Comparison of ENCODE assay signal across 10 cellular contexts in the genomic region with DNA sequence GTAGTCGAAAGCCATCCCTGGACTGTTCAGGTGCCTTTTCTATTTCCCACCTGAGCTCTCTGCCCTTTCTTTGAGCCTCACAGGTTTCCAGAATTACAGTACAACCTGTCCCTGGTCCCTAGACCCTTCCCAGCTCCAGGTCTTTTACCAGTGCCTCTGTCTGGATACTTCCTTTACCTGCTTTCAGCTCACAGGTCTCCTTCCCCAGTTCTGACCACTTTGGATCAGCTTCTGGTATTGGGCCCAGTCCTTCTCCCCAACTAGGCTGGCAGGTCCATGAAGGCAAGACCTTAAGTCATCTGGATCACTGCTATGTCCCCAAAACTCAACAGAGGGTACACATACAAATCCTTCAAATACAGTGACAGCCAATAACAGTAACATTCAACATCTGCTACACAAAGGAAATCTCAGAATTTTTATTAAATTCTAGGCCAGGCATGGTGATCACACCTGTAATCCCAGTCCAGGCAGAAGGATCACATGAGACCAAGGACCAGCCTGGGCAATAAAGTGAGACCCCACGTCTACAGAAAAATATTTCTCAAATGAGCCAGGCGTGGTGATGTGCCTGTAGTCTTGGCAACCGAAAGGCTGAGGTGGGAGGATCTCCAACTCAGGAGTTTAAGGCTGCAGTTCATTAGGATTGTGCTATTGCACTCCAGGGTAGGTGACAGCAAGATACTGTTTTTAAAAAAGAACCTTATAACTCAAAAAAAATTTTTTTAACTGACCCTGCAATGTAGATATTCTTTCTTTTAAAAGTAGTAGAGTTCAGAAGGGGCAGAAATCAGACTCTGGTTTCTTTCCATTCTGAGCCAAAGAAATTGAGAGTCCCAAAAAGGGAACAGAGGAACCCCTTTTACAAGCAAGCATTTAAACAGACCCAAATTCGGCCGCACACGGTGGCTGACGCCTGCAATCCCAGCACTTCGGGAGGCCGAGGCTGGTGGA. TPM values are rescaled to one million over a fixed set of nuclear protein-coding genes. Genes with fewer than 3 reads are reported as not detected.
DNase-seq lines count a peak whose midpoint lies in the region; ATAC-seq, FAIRE-seq and TF ChIP-seq lines count a peak whose summit lies in the region.
"Had no signal": no experiment of that assay in that cellular context is flagged by ENCODE, and none has a peak within 500 bp of the region (broad histone marks: within the 10 kb centered on the region; RNA-seq: fewer than 3 reads in every experiment).

No MANE protein-coding gene starts in this region.

- no peak overlapping the region for H2AFZ ChIP-seq in SK-N-SH (ENCODE audit: low read depth)

- H3K4me1 ChIP-seq in SK-N-SH (ENCODE audit: control insufficient read depth in 1 of 2, insufficient read depth in 2 of 2, low read depth in 1 of 2, low read length in 1 of 2) = peaks cover 15 to 21% of the 10 kb centered on the region in 2 experiments; a peak in 2 of 4 replicates

- H3K9ac ChIP-seq in SK-N-SH = peak overlapping the region; percentile 99

- H3K9me2 ChIP-seq in SK-N-SH = no peaks in the 10 kb centered on the region

- H3K9me3 ChIP-seq in SK-N-SH (no peaks in the 10 kb centered on the region), iPS-18c (ENCODE audit: control insufficient read depth, insufficient read depth, low read length) (no peaks in the 10 kb centered on the region)

- peak overlapping the region; percentile 99 for H3K4me2 ChIP-seq in SK-N-SH

- TF ChIP-seq POLR2A in H54 (IDR thresholded peaks at IDR 0.05; ENCODE audit: low read depth, low read length) = no peak

- peak overlapping the region; percentile 77 for H3K27ac Mint-ChIP-seq in activated CD8-positive, alpha-beta T cell treated with anti-CD3 and anti-CD28 coated beads, Interleukin-2, amount 10 ng/mL, durations not matched to agents 7 days and 5 days
- H3K27ac Mint-ChIP-seq in stimulated activated naive CD8-positive, alpha-beta T cell treated with anti-CD3 and anti-CD28 coated beads, Interleukin-15, amount 100 ng/mL, for 72 hours = peak overlapping the region; percentile 86 to 100

- H3F3A ChIP-seq in SK-N-SH (replicated peaks; ENCODE audit: insufficient read depth) = peaks cover 52% of the 10 kb centered on the region

- H3K27me3 Mint-ChIP-seq in activated CD8-positive, alpha-beta T cell treated with anti-CD3 and anti-CD28 coated beads, Interleukin-2, amount 10 ng/mL, durations not matched to agents 7 days and 5 days (ENCODE audit: low read depth) = peaks cover 2% of the 10 kb centered on the region
- H3K27me3 Mint-ChIP-seq in stimulated activated naive CD8-positive, alpha-beta T cell treated with anti-CD3 and anti-CD28 coated beads, Interleukin-15, amount 100 ng/mL, for 72 hours = no peaks in the 10 kb centered on the region

- H3K4me3 ChIP-seq in SK-N-SH (ENCODE audit: low read depth in 2 of 2, low read length in 1 of 2) (peak overlapping the region; percentile 68 to 100), iPS-18c (ENCODE audit: insufficient read depth, low read depth, low read length) (peak overlapping the region; percentile 95)

- H3K79me2 ChIP-seq in SK-N-SH (ENCODE audit: insufficient read depth) = peaks cover 25% of the 10 kb centered on the region

- H3K27ac ChIP-seq in SK-N-SH (ENCODE audit: low read depth in 2 of 2, low read length in 1 of 2) = peak overlapping the region in 1 of 2 experiments; percentile 92; a peak in 2 of 4 replicates

- 22% methylated on average over 10 of the region's 10 CpGs for WGBS in SK-N-SH (ENCODE audit: low lambda C conversion rate)

- peaks cover 14% of the 10 kb centered on the region for H4K20me1 ChIP-seq in SK-N-SH (ENCODE audit: insufficient read depth)

- H3K9me3 Mint-ChIP-seq in activated CD8-positive, alpha-beta T cell treated with anti-CD3 and anti-CD28 coated beads, Interleukin-2, amount 10 ng/mL, durations not matched to agents 7 days and 5 days (ENCODE audit: insufficient read depth) = no peaks in the 10 kb centered on the region
- H3K9me3 Mint-ChIP-seq in stimulated activated naive CD8-positive, alpha-beta T cell treated with anti-CD3 and anti-CD28 coated beads, Interleukin-15, amount 100 ng/mL, for 72 hours = no peaks in the 10 kb centered on the region

- no peak for TF ChIP-seq EP300 in SK-N-SH (IDR thresholded peaks at IDR 0.05; ENCODE audit: borderline replicate concordance in 1 of 2, low read depth in 1 of 2, low read length in 1 of 2)

- H3K27me3 ChIP-seq in SK-N-SH (ENCODE audit: insufficient read depth) = no peaks in the 10 kb centered on the region

- POLR2A ChIA-PET in SK-N-SH (lab: Yijun Ruan, JAX) = interaction anchor here (0.8 to 1.7 kb wide), 11 partner anchors 10 to 100 kb away, joined by 3 to 39 read pairs (median 12); a partner anchor contains a TSS
- POLR2A ChIA-PET in activated CD8-positive, alpha-beta T cell treated with anti-CD3 and anti-CD28 coated beads, Interleukin-2, amount 10 ng/mL, durations not matched to agents 7 days and 5 days (lab: Charles Lee) = interaction anchor here (0.8 to 3.5 kb wide), 17 partner anchors 8 to 123 kb away, joined by 3 to 64 read pairs (median 17); a partner anchor contains a TSS

- no peak for DNase-seq in SK-N-SH
- no peak for DNase-seq in activated CD8-positive, alpha-beta T cell treated with anti-CD3 and anti-CD28 coated beads, Interleukin-2, amount 10 ng/mL, durations not matched to agents 7 days and 5 days
- no peak for DNase-seq in stimulated activated naive CD8-positive, alpha-beta T cell treated with anti-CD3 and anti-CD28 coated beads, Interleukin-15, amount 100 ng/mL, for 72 hours
- DNase-seq in H54 (ENCODE audit: insufficient read length, low spot score) = no peak
- no peak for DNase-seq in NCI-H1436 treated with DMSO at 0.1 percent for 48 hours (lab: John Stamatoyannopoulos, UW)
- DNase-seq: activated effector memory CD4-positive, alpha-beta T cell treated with anti-CD3 and anti-CD28 coated beads, Interleukin-2, amount 50 U/mL, for 16 hours had no signal

- CTCF ChIA-PET in SK-N-SH (lab: Yijun Ruan, JAX) = interaction anchor here (0.8 to 3.4 kb wide), 11 partner anchors 7 to 237 kb away, joined by 3 to 18 read pairs (median 3); a partner anchor contains a TSS
- CTCF ChIA-PET in activated CD8-positive, alpha-beta T cell treated with anti-CD3 and anti-CD28 coated beads, Interleukin-2, amount 10 ng/mL, durations not matched to agents 7 days and 5 days (lab: Charles Lee) = interaction anchor here (1.1 to 1.7 kb wide), 9 partner anchors 11 to 238 kb away, joined by 4 to 33 read pairs (median 7); a partner anchor contains a TSS

- no peak for TF ChIP-seq RAD21 in SK-N-SH (IDR thresholded peaks at IDR 0.05; ENCODE audit: low read length)

- H3K4me1 Mint-ChIP-seq in activated CD8-positive, alpha-beta T cell treated with anti-CD3 and anti-CD28 coated beads, Interleukin-2, amount 10 ng/mL, durations not matched to agents 7 days and 5 days (ENCODE audit: low read depth) = peaks cover 53% of the 10 kb centered on the region
- H3K4me1 Mint-ChIP-seq in stimulated activated naive CD8-positive, alpha-beta T cell treated with anti-CD3 and anti-CD28 coated beads, Interleukin-15, amount 100 ng/mL, for 72 hours = peaks cover 66% of the 10 kb centered on the region

- no peak for FAIRE-seq in H54 (lab: Jason Lieb, UNC)
- FAIRE-seq: A204.1 had no signal

- H3K36me3 Mint-ChIP-seq in activated CD8-positive, alpha-beta T cell treated with anti-CD3 and anti-CD28 coated beads, Interleukin-2, amount 10 ng/mL, durations not matched to agents 7 days and 5 days (ENCODE audit: low read depth) = peaks cover 46% of the 10 kb centered on the region

- no peak for TF ChIP-seq CTCF in SK-N-SH (IDR thresholded peaks at IDR 0.05)

- ATAC-seq in SK-N-SH treated with all-trans-retinoic acid at 6 μM for 48 hours (no peak), GM19452 (IDR thresholded peaks at IDR 0.05; ENCODE audit: unreplicated experiment) (no peak)
- no peak for ATAC-seq in activated CD8-positive, alpha-beta T cell treated with anti-CD3 and anti-CD28 coated beads, Interleukin-2, amount 10 ng/mL, durations not matched to agents 7 days and 5 days
- no peak for ATAC-seq in stimulated activated naive CD8-positive, alpha-beta T cell treated with anti-CD3 and anti-CD28 coated beads, Interleukin-15, amount 100 ng/mL, for 72 hours

- peak overlapping the region; percentile 99 for H3K4me3 Mint-ChIP-seq in activated CD8-positive, alpha-beta T cell treated with anti-CD3 and anti-CD28 coated beads, Interleukin-2, amount 10 ng/mL, durations not matched to agents 7 days and 5 days
- H3K4me3 Mint-ChIP-seq in stimulated activated naive CD8-positive, alpha-beta T cell treated with anti-CD3 and anti-CD28 coated beads, Interleukin-15, amount 100 ng/mL, for 72 hours = peak overlapping the region; percentile 98 to 99

- peaks cover 21 to 33% of the 10 kb centered on the region in 2 experiments for H3K36me3 ChIP-seq in SK-N-SH (replicated peaks in 1 of 2; ENCODE audit: control insufficient read depth in 1 of 2, insufficient read depth in 2 of 2, low read length in 1 of 2)

TF ChIP-seq in SK-N-SH treated with all-trans-retinoic acid at 6 μM for 48 hours, 23 proteins besides CTCF, POLR2A, EP300 and RAD21 (continues in another document):
- TF ChIP-seq BACH2 (CRISPR knock-in tag; IDR thresholded peaks at IDR 0.05; ENCODE audit: borderline replicate concordance) = no peak

RNA-seq across cellular contexts. Expression of a gene that starts 1.3 kb away (rescaled TPM):
- polyA plus RNA-seq in SK-N-SH (2012; rRNA removed) = 5,038 and 7,541 TPM in 2 replicates
- 3,850 and 5,242 TPM in 2 replicates for polyA plus RNA-seq in SK-N-SH (2012; cell fraction: cytosol; rRNA removed)
- polyA plus RNA-seq in SK-N-SH (2012; cell fraction: nucleus; rRNA removed) = 1,787 and 2,864 TPM in 2 replicates
- total RNA-seq in activated CD8-positive, alpha-beta T cell treated with anti-CD3 and anti-CD28 coated beads, Interleukin-2, amount 10 ng/mL, durations not matched to agents 7 days and 5 days = 1,000 to 10,000 TPM; 2,100 to 2,157 TPM

RNA-seq across cellular contexts. Expression of a gene that starts 11.0 kb away (rescaled TPM):
- 115 and 137 TPM in 2 replicates for polyA plus RNA-seq in SK-N-SH (2012; rRNA removed)
- polyA plus RNA-seq in SK-N-SH (2012; cell fraction: cytosol; rRNA removed) = 78.5 and 93.1 TPM in 2 replicates
- polyA plus RNA-seq in SK-N-SH (2012; cell fraction: nucleus; rRNA removed) = 474 and 528 TPM in 2 replicates
- total RNA-seq in activated CD8-positive, alpha-beta T cell treated with anti-CD3 and anti-CD28 coated beads, Interleukin-2, amount 10 ng/mL, durations not matched to agents 7 days and 5 days = 100 to 1,000 TPM; 144 to 147 TPM

RNA-seq across cellular contexts. Expression of a gene that starts 21.9 kb away (rescaled TPM):
- polyA plus RNA-seq in SK-N-SH (2012; rRNA removed) = 13.6 and 13.8 TPM in 2 replicates
- 2.8 and 4.6 TPM in 2 replicates for polyA plus RNA-seq in SK-N-SH (2012; cell fraction: cytosol; rRNA removed)
- polyA plus RNA-seq in SK-N-SH (2012; cell fraction: nucleus; rRNA removed) = 85.4 and 89.2 TPM in 2 replicates
- 10 to 100 TPM; 64.4 to 68.5 TPM for total RNA-seq in activated CD8-positive, alpha-beta T cell treated with anti-CD3 and anti-CD28 coated beads, Interleukin-2, amount 10 ng/mL, durations not matched to agents 7 days and 5 days

RNA-seq across cellular contexts. Expression of a gene that starts 27.8 kb away (rescaled TPM):
- 19.7 and 49.3 TPM in 2 replicates for polyA plus RNA-seq in SK-N-SH (2012; rRNA removed)
- polyA plus RNA-seq in SK-N-SH (2012; cell fraction: cytosol; rRNA removed) = 21.0 and 26.5 TPM in 2 replicates
- 127 and 135 TPM in 2 replicates for polyA plus RNA-seq in SK-N-SH (2012; cell fraction: nucleus; rRNA removed)
- total RNA-seq in activated CD8-positive, alpha-beta T cell treated with anti-CD3 and anti-CD28 coated beads, Interleukin-2, amount 10 ng/mL, durations not matched to agents 7 days and 5 days = 10 to 100 TPM; 72.4 to 91.4 TPM

RNA-seq across cellular contexts. Expression of a gene that starts 43.2 kb away (rescaled TPM):
- 32.0 and 33.1 TPM in 2 replicates for polyA plus RNA-seq in SK-N-SH (2012; rRNA removed)
- 23.5 and 29.6 TPM in 2 replicates for polyA plus RNA-seq in SK-N-SH (2012; cell fraction: cytosol; rRNA removed)
- 21.0 and 21.9 TPM in 2 replicates for polyA plus RNA-seq in SK-N-SH (2012; cell fraction: nucleus; rRNA removed)
- total RNA-seq in activated CD8-positive, alpha-beta T cell treated with anti-CD3 and anti-CD28 coated beads, Interleukin-2, amount 10 ng/mL, durations not matched to agents 7 days and 5 days = 10 to 100 TPM; 32.6 to 39.3 TPM
